Comparison of ENCODE assay signal across 14 cellular contexts in genomic region chr4:186200436-186201409, GRCh38. TPM values are rescaled to one million over a fixed set of nuclear protein-coding genes. Genes with fewer than 3 reads are reported as not detected.
DNase-seq lines count a peak whose midpoint lies in the region; ATAC-seq lines count a peak whose summit lies in the region.
"Had no signal": no experiment of that assay in that cellular context is flagged by ENCODE, and none has a peak within 500 bp of the region (broad histone marks: within the 10 kb centered on the region; RNA-seq: fewer than 3 reads in every experiment).

No MANE protein-coding gene starts in this region.

- intact Hi-C loops in Right ventricle myocardium inferior (cut with DNase I), result no loop called here
- intact Hi-C loops in cardiac septum (cut with DNase I), result no loop called here
- intact Hi-C loops in right cardiac atrium (cut with DNase I), result no loop called here

- no peaks in the 10 kb centered on the region for H3K27me3 ChIP-seq in right cardiac atrium (ENCODE audit: control insufficient read depth, insufficient read depth)

- no peak for DNase-seq in Right ventricle myocardium inferior (ENCODE audit: missing footprints)
- no peak for DNase-seq in cardiac septum (ENCODE audit: low spot score)
- DNase-seq in NCI-H69 (lab: John Stamatoyannopoulos, UW), result peak; percentile 4
- DNase-seq in right cardiac atrium, result no peak
- no peak for DNase-seq in stimulated activated CD4-positive, alpha-beta T cell treated with anti-CD3 and anti-CD28 coated beads, Interleukin-4, amount 100 ng/mL, for 4 hours
- DNase-seq in NCI-H226, result no peak
- DNase-seq in mesenteric fat pad (ENCODE audit: low spot score), result no peak
- no peak for DNase-seq in NK-92 treated with Interleukin-12 subunit alpha and Interleukin-12 subunit beta, amount 100 ng/mL, for 24 hours (lab: John Stamatoyannopoulos, UW)
- DNase-seq: Caco-2, NCI-H1048, NCI-H1930, NCI-H446 had no signal

- no peaks in the 10 kb centered on the region for H3K9me3 ChIP-seq in right cardiac atrium (ENCODE audit: control insufficient read depth, low read length)
- H3K9me3 ChIP-seq: A549, Caco-2 had no signal

- peak overlapping the region; percentile 83 for H3K27ac ChIP-seq in right cardiac atrium (ENCODE audit: low read length)
- H3K27ac ChIP-seq: A549, SK-N-MC had no signal

- WGBS in right cardiac atrium, result 55% methylated on average over 15 of the region's 15 CpGs

- peaks cover 4% of the 10 kb centered on the region for H3K4me1 ChIP-seq in right cardiac atrium (ENCODE audit: control insufficient read depth, insufficient read depth, low read length)
- H3K4me1 ChIP-seq: A549, Caco-2 had no signal

- H3K4me3 ChIP-seq in right cardiac atrium (ENCODE audit: low read length), result no peak overlapping the region
- H3K4me3 ChIP-seq: A549, SK-N-MC had no signal

- ATAC-seq in Right ventricle myocardium inferior, result peak; percentile 49
- peak; percentile 18 to 49 for ATAC-seq in right cardiac atrium

RNA-seq across cellular contexts. Expression of gene CYP4V2, which starts 9.4 kb away (rescaled TPM):
- total RNA-seq in Right ventricle myocardium inferior (22.7 TPM), cardiac septum (20.4 TPM), right cardiac atrium (10 to 100 TPM; 25.8 to 34.7 (median 29.7) TPM), mesenteric fat pad (18.7 TPM)
- polyA plus RNA-seq in right cardiac atrium, result 19.6 TPM

RNA-seq across cellular contexts. Expression of gene KLKB1, which starts 26.6 kb away (rescaled TPM):
- total RNA-seq in Right ventricle myocardium inferior (1.4 TPM), cardiac septum (0.89 TPM), right cardiac atrium (1 to 10 TPM in 2 of 4 donors, under 1 TPM in 2; 0.56 to 1.7 (median 1.3) TPM), mesenteric fat pad (not detected)
- 0.93 TPM for polyA plus RNA-seq in right cardiac atrium
- total RNA-seq: Caco-2 had no signal
